27 cellular contexts compared by ENCODE assay signal in genomic region chr2:162661618-162662017, GRCh38.
"Had no signal": no experiment of that assay in that cellular context is flagged by ENCODE, and none has a peak within 500 bp of the region (broad histone marks: within the 10 kb centered on the region; RNA-seq: fewer than 3 reads in every experiment).

No MANE protein-coding gene starts in this region.

- H3K9me3 ChIP-seq: lower lobe of right lung, pancreas, prostate gland, sigmoid colon, suprapubic skin, thoracic aorta, tibial artery, upper lobe of right lung had no signal

- H3K27me3 ChIP-seq: left lung, pancreas, sigmoid colon, spleen, suprapubic skin, tibial artery, upper lobe of right lung had no signal

- ATAC-seq: left colon; left lung; lower lobe of right lung; naive thymus-derived CD8-positive, alpha-beta T cell; pancreas; right cardiac atrium; stimulated activated effector memory CD8-positive, alpha-beta T cell treated with anti-CD3 and anti-CD28 coated beads, Interleukin-12 subunit alpha, Interleukin-12 subunit beta, amount 100 ng/mL, for 72 hours; upper lobe of right lung had no signal

- H3K4me3 ChIP-seq: left lung, lower lobe of right lung, pancreas, prostate gland, sigmoid colon, spleen, suprapubic skin, thoracic aorta, tibial artery, upper lobe of right lung had no signal

- H3K36me3 ChIP-seq: left lung, lower lobe of right lung, pancreas, prostate gland, sigmoid colon, spleen, suprapubic skin, thoracic aorta, tibial artery, upper lobe of right lung had no signal

- H3K4me1 ChIP-seq: left lung, lower lobe of right lung, pancreas, prostate gland, sigmoid colon, spleen, suprapubic skin, tibial artery, upper lobe of right lung had no signal

- DNase-seq: hypothalamus; immature natural killer cell; kidney; left colon; left lung; lower lobe of right lung; mammary epithelial cell; mesenchymal stem cell; naive thymus-derived CD8-positive, alpha-beta T cell; nucleus accumbens; pancreas; retina; right cardiac atrium; sigmoid colon; small intestine; spleen; stimulated activated CD4-positive, alpha-beta T cell treated with anti-CD3 and anti-CD28 coated beads, Interleukin-4, amount 100 ng/mL, for 24 hours; stimulated activated naive CD4-positive, alpha-beta T cell; tibial artery; trophoblast cell; upper lobe of right lung had no signal

- FAIRE-seq: islet of Langerhans, kidney, pancreas, small intestine, urothelium cell line had no signal

- H3K27ac ChIP-seq: left lung, lower lobe of right lung, pancreas, prostate gland, sigmoid colon, spleen, suprapubic skin, thoracic aorta, tibial artery, upper lobe of right lung had no signal
